ENCODE assay signal across 8 cellular contexts in the genomic region with DNA sequence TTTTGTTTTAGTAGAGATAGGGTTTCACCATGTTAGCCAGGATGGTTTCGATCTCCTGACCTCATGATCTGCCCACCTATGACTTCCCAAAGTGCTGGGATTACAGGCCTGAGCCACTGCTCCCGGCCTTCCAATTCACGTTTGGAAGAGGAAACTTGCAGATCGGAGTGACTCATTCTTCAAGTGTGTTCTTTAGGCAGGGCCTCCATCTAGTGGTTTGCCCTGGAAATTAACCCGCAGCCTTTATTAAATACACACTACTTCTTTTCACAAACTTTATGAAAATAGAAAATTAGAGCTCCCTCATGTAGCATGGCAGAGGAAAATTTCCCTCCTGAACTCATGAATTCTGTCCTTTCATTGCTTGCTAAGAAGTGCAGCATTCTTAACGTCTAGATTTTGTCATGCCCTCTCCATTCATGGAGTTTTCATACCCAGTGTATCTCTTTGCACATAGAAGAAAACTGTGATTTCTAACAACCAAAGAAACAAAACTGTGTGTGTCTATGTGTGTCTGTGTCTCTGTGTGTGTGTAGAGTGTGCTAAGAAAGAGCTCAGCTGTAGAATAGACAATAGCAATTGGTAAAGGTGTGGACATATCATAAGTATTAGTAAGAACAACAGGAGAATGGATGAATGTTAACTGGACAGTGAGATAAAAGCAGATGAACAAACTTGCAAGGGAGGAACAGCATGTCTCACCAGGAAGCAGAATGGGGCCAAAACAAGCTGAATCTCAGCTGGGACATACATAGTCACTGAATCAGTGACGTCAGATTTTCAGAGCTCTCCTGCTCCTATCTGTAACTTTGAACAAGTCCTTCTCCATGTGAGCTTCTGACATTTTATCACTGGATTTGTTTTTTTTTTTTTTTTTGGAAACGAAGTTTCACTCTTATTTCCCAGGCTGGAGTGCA.
A peak's percentile ranks its signal among the peaks of the same experiment; 100 is the strongest.
DNase-seq lines count a peak whose midpoint lies in the region; ATAC-seq and TF ChIP-seq lines count a peak whose summit lies in the region.

No MANE protein-coding gene starts in this region.

- H3K9me3 ChIP-seq in ovary = no peaks in the 10 kb centered on the region

- H3K4me1 Mint-ChIP-seq in activated CD8-positive, alpha-beta memory T cell treated with anti-CD3 and anti-CD28 coated beads, Interleukin-2, amount 10 ng/mL, durations not matched to agents 7 days and 5 days = no peaks in the 10 kb centered on the region
- peaks cover 31% of the 10 kb centered on the region for H3K4me1 Mint-ChIP-seq in HFFc6 (ENCODE audit: low read depth)

- no peak for ATAC-seq in activated CD8-positive, alpha-beta memory T cell treated with anti-CD3 and anti-CD28 coated beads, Interleukin-2, amount 10 ng/mL, durations not matched to agents 7 days and 5 days
- ATAC-seq in foreskin keratinocyte (peak; percentile 88), HG03025 (IDR thresholded peaks at IDR 0.05; ENCODE audit: low FRiP score, unreplicated experiment) (no peak)

- no peaks in the 10 kb centered on the region for H3K27me3 ChIP-seq in foreskin keratinocyte
- no peaks in the 10 kb centered on the region for H3K27me3 ChIP-seq in ovary

- H3K4me3 ChIP-seq in ovary = no peak overlapping the region

- no peaks in the 10 kb centered on the region for H3K27me3 Mint-ChIP-seq in activated CD8-positive, alpha-beta memory T cell treated with anti-CD3 and anti-CD28 coated beads, Interleukin-2, amount 10 ng/mL, durations not matched to agents 7 days and 5 days
- peaks cover 1% of the 10 kb centered on the region; the same call in 1 of the 2 replicates for H3K27me3 Mint-ChIP-seq in HFFc6 (ENCODE audit: insufficient read depth)

- no peak for TF ChIP-seq EP300 in ovary (IDR thresholded peaks at IDR 0.05)

- intact Hi-C loops in ovary (cut with DNase I) = loop anchor here in 3 of 4 donors (2.0 to 5.0 kb wide), 2 partner anchors 406 to 407 kb away; no protein-coding TSS in a partner anchor

- 10 to 14% (median 12%) methylated on average over 8 of the region's 8 CpGs for WGBS in ovary, 3 donors

- no peaks in the 10 kb centered on the region for H3K36me3 Mint-ChIP-seq in activated CD8-positive, alpha-beta memory T cell treated with anti-CD3 and anti-CD28 coated beads, Interleukin-2, amount 10 ng/mL, durations not matched to agents 7 days and 5 days
- H3K36me3 Mint-ChIP-seq in HFFc6 (ENCODE audit: low read depth) = peaks cover 9% of the 10 kb centered on the region

- H3K9me3 Mint-ChIP-seq in activated CD8-positive, alpha-beta memory T cell treated with anti-CD3 and anti-CD28 coated beads, Interleukin-2, amount 10 ng/mL, durations not matched to agents 7 days and 5 days (ENCODE audit: low read depth) = no peaks in the 10 kb centered on the region
- peaks cover 21% of the 10 kb centered on the region for H3K9me3 Mint-ChIP-seq in HFFc6

- H3K4me3 Mint-ChIP-seq in activated CD8-positive, alpha-beta memory T cell treated with anti-CD3 and anti-CD28 coated beads, Interleukin-2, amount 10 ng/mL, durations not matched to agents 7 days and 5 days = no peak overlapping the region
- H3K4me3 Mint-ChIP-seq in HFFc6 = no peak overlapping the region

- H3K4me1 ChIP-seq in foreskin keratinocyte = no peaks in the 10 kb centered on the region
- no peaks in the 10 kb centered on the region for H3K4me1 ChIP-seq in ovary (ENCODE audit: insufficient read depth)

- H3K27ac Mint-ChIP-seq in activated CD8-positive, alpha-beta memory T cell treated with anti-CD3 and anti-CD28 coated beads, Interleukin-2, amount 10 ng/mL, durations not matched to agents 7 days and 5 days = no peak overlapping the region
- H3K27ac Mint-ChIP-seq in HFFc6 = no peak overlapping the region

- peak; percentile 41 for DNase-seq in activated CD8-positive, alpha-beta memory T cell treated with anti-CD3 and anti-CD28 coated beads, Interleukin-2, amount 10 ng/mL, durations not matched to agents 7 days and 5 days
- DNase-seq in activated CD8-positive, alpha-beta memory T cell treated with anti-CD3 and anti-CD28 coated beads, Interleukin-2, amount 50 U/mL, for 4 hours = no peak
- DNase-seq in HFFc6 (peak; percentile 73), NCI-H1694 (lab: John Stamatoyannopoulos, UW) (peak; percentile 58), UCSD-AML1 (lab: John Stamatoyannopoulos, UW; ENCODE audit: unreplicated experiment) (peak; percentile 15), foreskin keratinocyte (peak; percentile 43 to 77), ovary (peak; percentile 25 to 70 (median 45))

- no peak for TF ChIP-seq POLR2A in ovary (IDR thresholded peaks at IDR 0.05)

- CTCF ChIA-PET in activated CD8-positive, alpha-beta memory T cell treated with anti-CD3 and anti-CD28 coated beads, Interleukin-2, amount 10 ng/mL, durations not matched to agents 7 days and 5 days (lab: Charles Lee) = interaction anchor here (1.9 kb wide), 1 partner anchor 326 kb away, joined by 10 read pairs; no protein-coding TSS in a partner anchor

- H3K27ac ChIP-seq in foreskin keratinocyte = no peak overlapping the region
- no peak overlapping the region for H3K27ac ChIP-seq in ovary

- TF ChIP-seq CTCF in HFFc6 (IDR thresholded peaks at IDR 0.05) (peak; percentile 88), foreskin keratinocyte (conservative IDR thresholded peaks at IDR 0.05) (peak; percentile 97), ovary (IDR thresholded peaks at IDR 0.05) (peak; percentile 64 to 90 (median 89))

- no peaks in the 10 kb centered on the region for H3K36me3 ChIP-seq in ovary
